Comparison of ENCODE assay signal across 8 cellular contexts in genomic region chrX:103211012-103211715, GRCh38.
DNase-seq lines count a peak whose midpoint lies in the region; ATAC-seq and TF ChIP-seq lines count a peak whose summit lies in the region.

No MANE protein-coding gene starts in this region.

- TF ChIP-seq CTCF in foreskin fibroblast (IDR thresholded peaks at IDR 0.05; ENCODE audit: low read depth, low read length), result peak; percentile 30

- ATAC-seq in GM18867 (IDR thresholded peaks at IDR 0.05; ENCODE audit: unreplicated experiment) (peak; percentile 65), GM21390 (IDR thresholded peaks at IDR 0.05; ENCODE audit: unreplicated experiment) (no peak), GM19452 (IDR thresholded peaks at IDR 0.05; ENCODE audit: unreplicated experiment) (no peak)

- H3K4me3 ChIP-seq in foreskin fibroblast (ENCODE audit: low read depth in 1 of 2, low read length in 2 of 2), result no peak overlapping the region

- peak; percentile 52 for DNase-seq in CD1c-positive myeloid dendritic cell (ENCODE audit: extremely low spot score)
- peak; percentile 44 for DNase-seq in NCI-H2171 treated with DMSO at 0.1 percent for 48 hours (lab: John Stamatoyannopoulos, UW)
- peak; percentile 34 to 38 for DNase-seq in activated T-cell treated with anti-CD3 and anti-CD28 coated beads, Interleukin-2, amount 50 U/mL, for 48 hours
- peak; percentile 12 to 63 for DNase-seq in foreskin fibroblast
- peak; percentile 46 for DNase-seq in retina
